ENCODE assay signal across 1 cellular context in the genomic region with DNA sequence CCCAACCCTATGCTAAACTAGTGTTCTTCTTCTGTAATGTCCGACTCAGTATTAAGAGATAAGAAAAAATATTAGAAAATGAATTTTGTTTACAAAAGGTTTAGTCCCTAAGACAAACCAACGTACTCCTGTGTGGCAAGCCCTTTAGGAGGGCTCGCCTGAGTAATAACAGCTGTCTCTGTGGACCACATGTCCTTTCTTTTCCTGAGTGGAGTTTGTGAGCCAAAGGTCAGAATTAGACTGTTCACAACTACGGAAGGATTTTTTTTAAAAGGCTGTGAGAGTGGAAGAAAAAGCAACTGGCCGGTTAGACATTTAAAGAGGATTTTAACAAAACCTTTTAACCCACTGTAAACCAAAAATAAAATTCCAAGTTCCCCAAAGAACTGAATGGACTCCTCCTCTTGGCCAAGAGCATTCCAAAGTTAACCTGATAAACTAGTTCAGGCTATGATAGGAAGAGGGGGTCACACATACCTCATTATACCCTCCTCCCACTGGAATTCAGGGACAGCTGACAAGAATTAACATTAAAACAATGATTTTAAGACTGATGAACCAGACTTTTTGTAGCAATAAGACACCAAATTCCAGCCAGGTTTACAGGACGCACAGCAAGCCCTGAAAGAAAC.
TF ChIP-seq lines count a peak whose summit lies in the region.

No MANE protein-coding gene starts in this region.

TF ChIP-seq in endothelial cell of umbilical vein, 7 proteins besides CTCF, POLR2A, EP300 and RAD21 (continued from another document):
- TF ChIP-seq EZH2 (IDR thresholded peaks at IDR 0.05; ENCODE audit: borderline replicate concordance, low read depth, low read length, severe bottlenecking), result no peak
